7 cellular contexts compared by ENCODE assay signal in genomic region chr11:3512138-3512551, GRCh38.
DNase-seq lines count a peak whose midpoint lies in the region; ATAC-seq and TF ChIP-seq lines count a peak whose summit lies in the region.
"Not testable (repeated sequence)": the region's sequence is repeated elsewhere in the genome, so short reads cannot be mapped to it uniquely, and the experiment has no call there.

No MANE protein-coding gene starts in this region.

- not testable (repeated sequence) for H3K4me3 ChIP-seq in KMS-11 (IDR thresholded peaks at IDR 0.05; ENCODE audit: insufficient read depth, low read depth, low read length); mucosa of stomach (ENCODE audit: low read length)
- H3K4me3 ChIP-seq in endodermal cell (ENCODE audit: low read length): peak overlapping the region; percentile 56

- not testable (repeated sequence) for H3K27me3 Mint-ChIP-seq in T-cell; activated CD8-positive, alpha-beta T cell treated with anti-CD3 and anti-CD28 coated beads, Interleukin-2, amount 10 ng/mL, durations not matched to agents 7 days and 5 days (ENCODE audit: low read depth); endodermal cell (ENCODE audit: insufficient read depth)

- H3K4me1 ChIP-seq in KMS-11 (ENCODE audit: low read depth, poor library complexity, severe bottlenecking): peaks cover 30% of the 10 kb centered on the region
- H3K4me1 ChIP-seq in endodermal cell (ENCODE audit: control insufficient read depth, insufficient read depth, low read length): not testable (repeated sequence)
- peaks cover 17% of the 10 kb centered on the region for H3K4me1 ChIP-seq in mucosa of stomach (ENCODE audit: control insufficient read depth, insufficient read depth, low read length)

- POLR2A ChIA-PET in T-cell (lab: Charles Lee); activated CD8-positive, alpha-beta T cell treated with anti-CD3 and anti-CD28 coated beads, Interleukin-2, amount 10 ng/mL, durations not matched to agents 7 days and 5 days (lab: Charles Lee): not testable (repeated sequence)

- peak overlapping the region; percentile 89 to 98 for H3K27ac Mint-ChIP-seq in T-cell
- H3K27ac Mint-ChIP-seq in activated CD8-positive, alpha-beta T cell treated with anti-CD3 and anti-CD28 coated beads, Interleukin-2, amount 10 ng/mL, durations not matched to agents 7 days and 5 days: not testable (repeated sequence)
- peak overlapping the region; percentile 75 to 88 for H3K27ac Mint-ChIP-seq in activated naive CD4-positive, alpha-beta T cell treated with anti-CD3 and anti-CD28 coated beads, Interleukin-2, amount 50 U/mL, for 72 hours
- peak overlapping the region; percentile 95 for H3K27ac Mint-ChIP-seq in endodermal cell

- not testable (repeated sequence) for H3K36me3 Mint-ChIP-seq in T-cell; activated CD8-positive, alpha-beta T cell treated with anti-CD3 and anti-CD28 coated beads, Interleukin-2, amount 10 ng/mL, durations not matched to agents 7 days and 5 days (ENCODE audit: low read depth); activated naive CD4-positive, alpha-beta T cell treated with anti-CD3 and anti-CD28 coated beads, Interleukin-2, amount 50 U/mL, for 72 hours
- peaks cover 44% of the 10 kb centered on the region for H3K36me3 Mint-ChIP-seq in endodermal cell (ENCODE audit: low read depth)

- peak overlapping the region; percentile 99 for H3K27ac ChIP-seq in KMS-11
- not testable (repeated sequence) for H3K27ac ChIP-seq in endodermal cell (ENCODE audit: low read depth, low read length)

- H3K9me3 ChIP-seq in endodermal cell (ENCODE audit: control insufficient read depth, low read length): peaks cover 35% of the 10 kb centered on the region
- H3K9me3 ChIP-seq in mucosa of stomach (ENCODE audit: control insufficient read depth, low read length): not testable (repeated sequence)

- H3K4me2 ChIP-seq in KMS-11: peak overlapping the region; percentile 99; the same call in 1 of the 2 replicates

- not testable (repeated sequence) for H3K36me3 ChIP-seq in KMS-11 (ENCODE audit: insufficient read depth); mucosa of stomach (ENCODE audit: control insufficient read depth, insufficient read depth, low read length)
- peaks cover 12% of the 10 kb centered on the region for H3K36me3 ChIP-seq in endodermal cell (ENCODE audit: control insufficient read depth, insufficient read depth, low read length)

- DNase-seq in T-cell: peak in 33 of 34 experiments; percentile 1 to 62 (median 31)
- peak; percentile 22 for DNase-seq in activated CD8-positive, alpha-beta T cell treated with anti-CD3 and anti-CD28 coated beads, Interleukin-2, amount 10 ng/mL, durations not matched to agents 7 days and 5 days
- DNase-seq in activated naive CD4-positive, alpha-beta T cell treated with anti-CD3 and anti-CD28 coated beads, Interleukin-2, amount 50 U/mL, for 72 hours (ENCODE audit: low spot score in 2 of 2): peak in 1 of 2 donors; percentile 18
- DNase-seq in endodermal cell: peak; percentile 64
- DNase-seq in stimulated activated CD4-positive, alpha-beta T cell treated with anti-CD3 and anti-CD28 coated beads, Interleukin-15, amount 100 ng/mL, for 24 hours: peak; percentile 35

- H3K9ac ChIP-seq in KMS-11 (peak overlapping the region; percentile 84), endodermal cell (ENCODE audit: extremely low read depth, low read length, poor library complexity, severe bottlenecking) (peak overlapping the region; percentile 42), mucosa of stomach (ENCODE audit: low read length) (peak overlapping the region; percentile 45)

- peak in 1 of 4 experiments; percentile 36 for ATAC-seq in T-cell (replicated peaks in 1 of 4)
- not testable (repeated sequence) for ATAC-seq in activated CD8-positive, alpha-beta T cell treated with anti-CD3 and anti-CD28 coated beads, Interleukin-2, amount 10 ng/mL, durations not matched to agents 7 days and 5 days; activated naive CD4-positive, alpha-beta T cell treated with anti-CD3 and anti-CD28 coated beads, Interleukin-2, amount 50 U/mL, for 72 hours

- CTCF ChIA-PET in T-cell (lab: Charles Lee); activated CD8-positive, alpha-beta T cell treated with anti-CD3 and anti-CD28 coated beads, Interleukin-2, amount 10 ng/mL, durations not matched to agents 7 days and 5 days (lab: Charles Lee): not testable (repeated sequence)

- H3K4me1 Mint-ChIP-seq in T-cell: peaks cover 27 to 59% (median 38%) of the 10 kb centered on the region in 3 donors
- H3K4me1 Mint-ChIP-seq in activated CD8-positive, alpha-beta T cell treated with anti-CD3 and anti-CD28 coated beads, Interleukin-2, amount 10 ng/mL, durations not matched to agents 7 days and 5 days (ENCODE audit: low read depth): peaks cover 12% of the 10 kb centered on the region
- H3K4me1 Mint-ChIP-seq in endodermal cell: peaks cover 62% of the 10 kb centered on the region

- H3K79me2 ChIP-seq in KMS-11 (ENCODE audit: insufficient read depth, low read depth): not testable (repeated sequence)

- TF ChIP-seq CTCF in KMS-11 (conservative IDR thresholded peaks at IDR 0.05; ENCODE audit: low read depth, low read length); endodermal cell (conservative IDR thresholded peaks at IDR 0.05): not testable (repeated sequence)

- H3K4me3 Mint-ChIP-seq in T-cell (peak overlapping the region; percentile 75 to 80 (median 80)), endodermal cell (peak overlapping the region; percentile 55)
- H3K4me3 Mint-ChIP-seq in activated CD8-positive, alpha-beta T cell treated with anti-CD3 and anti-CD28 coated beads, Interleukin-2, amount 10 ng/mL, durations not matched to agents 7 days and 5 days: not testable (repeated sequence)

- peak overlapping the region; percentile 49; the same call in 1 of the 2 replicates for H2AFZ ChIP-seq in KMS-11 (ENCODE audit: low read depth)

- H3K9me3 Mint-ChIP-seq in T-cell; activated CD8-positive, alpha-beta T cell treated with anti-CD3 and anti-CD28 coated beads, Interleukin-2, amount 10 ng/mL, durations not matched to agents 7 days and 5 days (ENCODE audit: insufficient read depth); activated naive CD4-positive, alpha-beta T cell treated with anti-CD3 and anti-CD28 coated beads, Interleukin-2, amount 50 U/mL, for 72 hours: not testable (repeated sequence)
- H3K9me3 Mint-ChIP-seq in endodermal cell: peaks cover 68% of the 10 kb centered on the region

- not testable (repeated sequence) for H4K20me1 ChIP-seq in KMS-11 (ENCODE audit: insufficient read depth)

- not testable (repeated sequence) for H3K27me3 ChIP-seq in KMS-11 (ENCODE audit: insufficient read depth, low read depth); endodermal cell (ENCODE audit: control insufficient read depth, insufficient read depth, low read length, poor library complexity, severe bottlenecking); mucosa of stomach (ENCODE audit: control insufficient read depth, insufficient read depth, low read length)

- 56 to 66% methylated on average over 3 to 10 of the region's 10 CpGs for WGBS in endodermal cell (ENCODE audit: insufficient coverage in 1 of 2, insufficient read length in 1 of 2), 2 experiments
